ENCODE assay signal across 15 cellular contexts in genomic region chr9:136618578-136619547, GRCh38. TPM values are rescaled to one million over a fixed set of nuclear protein-coding genes. Genes with fewer than 3 reads are reported as not detected.
A peak's percentile ranks its signal among the peaks of the same experiment; 100 is the strongest.
DNase-seq lines count a peak whose midpoint lies in the region; ATAC-seq and TF ChIP-seq lines count a peak whose summit lies in the region.
"Had no signal": no experiment of that assay in that cellular context is flagged by ENCODE, and none has a peak within 500 bp of the region (broad histone marks: within the 10 kb centered on the region; RNA-seq: fewer than 3 reads in every experiment).

No MANE protein-coding gene starts in this region.

- intact Hi-C loops in CD8-positive, alpha-beta T cell (cut with DNase I, micrococcal nuclease) = no loop called here
- intact Hi-C loops in colonic mucosa (cut with DNase I) = no loop called here
- intact Hi-C loops in naive thymus-derived CD4-positive, alpha-beta T cell (cut with micrococcal nuclease) = no loop called here

- no peak overlapping the region for H3K27ac Mint-ChIP-seq in CD8-positive, alpha-beta T cell
- H3K27ac Mint-ChIP-seq in naive thymus-derived CD4-positive, alpha-beta T cell = peak overlapping the region in 1 of 9 donors; percentile 17
- H3K27ac Mint-ChIP-seq: activated CD8-positive, alpha-beta T cell treated with anti-CD3 and anti-CD28 coated beads for 36 hours; H9 had no signal

- no peaks in the 10 kb centered on the region for H3K9me3 Mint-ChIP-seq in CD8-positive, alpha-beta T cell
- H3K9me3 Mint-ChIP-seq in naive thymus-derived CD4-positive, alpha-beta T cell = no peaks in the 10 kb centered on the region
- H3K9me3 Mint-ChIP-seq: activated CD8-positive, alpha-beta T cell treated with anti-CD3 and anti-CD28 coated beads for 36 hours; activated naive CD4-positive, alpha-beta T cell treated with anti-CD3 and anti-CD28 coated beads, Interleukin-2, amount 10 ng/mL, durations not matched to agents 7 days and 5 days; H9 had no signal

- H3K9me3 ChIP-seq in CD8-positive, alpha-beta T cell (ENCODE audit: low read length) = no peaks in the 10 kb centered on the region
- no peaks in the 10 kb centered on the region for H3K9me3 ChIP-seq in colonic mucosa
- no peaks in the 10 kb centered on the region for H3K9me3 ChIP-seq in naive thymus-derived CD4-positive, alpha-beta T cell (ENCODE audit: control insufficient read depth in 2 of 3, low read length in 3 of 3)
- H3K9me3 ChIP-seq: psoas muscle, SK-N-SH had no signal

- H3K36me3 ChIP-seq in CD8-positive, alpha-beta T cell (ENCODE audit: insufficient read depth, low read length) = no peaks in the 10 kb centered on the region
- no peaks in the 10 kb centered on the region for H3K36me3 ChIP-seq in colonic mucosa
- no peaks in the 10 kb centered on the region for H3K36me3 ChIP-seq in naive thymus-derived CD4-positive, alpha-beta T cell (ENCODE audit: control insufficient read depth in 2 of 3, insufficient read depth in 3 of 3, low read length in 3 of 3)

- no peaks in the 10 kb centered on the region for H3K4me1 Mint-ChIP-seq in CD8-positive, alpha-beta T cell (ENCODE audit: low read depth)
- H3K4me1 Mint-ChIP-seq in naive thymus-derived CD4-positive, alpha-beta T cell = peaks cover 0 to 11% (median 0%) of the 10 kb centered on the region in 7 donors
- H3K4me1 Mint-ChIP-seq: activated naive CD4-positive, alpha-beta T cell treated with anti-CD3 and anti-CD28 coated beads, Interleukin-2, amount 10 ng/mL, durations not matched to agents 7 days and 5 days had no signal

- POLR2A ChIA-PET in CD8-positive, alpha-beta T cell (lab: Charles Lee) = no interaction called here
- POLR2A ChIA-PET in naive thymus-derived CD4-positive, alpha-beta T cell (lab: Charles Lee) = no interaction called here

- H3K27ac ChIP-seq in CD8-positive, alpha-beta T cell (ENCODE audit: low read depth, low read length) = no peak overlapping the region
- H3K27ac ChIP-seq in colonic mucosa = no peak overlapping the region
- H3K27ac ChIP-seq in naive thymus-derived CD4-positive, alpha-beta T cell (ENCODE audit: low read depth, low read length) = no peak overlapping the region
- H3K27ac ChIP-seq: psoas muscle had no signal

- H3K4me3 Mint-ChIP-seq in CD8-positive, alpha-beta T cell = no peak overlapping the region
- no peak overlapping the region for H3K4me3 Mint-ChIP-seq in naive thymus-derived CD4-positive, alpha-beta T cell
- H3K4me3 Mint-ChIP-seq: activated CD8-positive, alpha-beta T cell treated with anti-CD3 and anti-CD28 coated beads for 36 hours; activated naive CD4-positive, alpha-beta T cell treated with anti-CD3 and anti-CD28 coated beads, Interleukin-2, amount 10 ng/mL, durations not matched to agents 7 days and 5 days; H9 had no signal

- H3K27me3 Mint-ChIP-seq in CD8-positive, alpha-beta T cell (ENCODE audit: low read depth) = no peaks in the 10 kb centered on the region
- H3K27me3 Mint-ChIP-seq in naive thymus-derived CD4-positive, alpha-beta T cell = no peaks in the 10 kb centered on the region
- H3K27me3 Mint-ChIP-seq: activated CD8-positive, alpha-beta T cell treated with anti-CD3 and anti-CD28 coated beads for 36 hours had no signal

- CTCF ChIA-PET in CD8-positive, alpha-beta T cell (lab: Charles Lee) = interaction anchor here (1.0 to 1.8 kb wide), 3 partner anchors 13 to 131 kb away, joined by 3 to 8 read pairs (median 5); no protein-coding TSS in a partner anchor
- CTCF ChIA-PET in naive thymus-derived CD4-positive, alpha-beta T cell (lab: Charles Lee) = no interaction called here

- H3K9ac ChIP-seq in colonic mucosa (ENCODE audit: low read depth in 2 of 2, low read length in 2 of 2) = peak overlapping the region; percentile 18 to 28
- H3K9ac ChIP-seq: SK-N-SH had no signal

- H3K4me1 ChIP-seq in CD8-positive, alpha-beta T cell (ENCODE audit: insufficient read depth, low read length) = peaks cover 17% of the 10 kb centered on the region
- peaks cover 16% of the 10 kb centered on the region for H3K4me1 ChIP-seq in colonic mucosa
- H3K4me1 ChIP-seq in naive thymus-derived CD4-positive, alpha-beta T cell (ENCODE audit: control insufficient read depth in 2 of 2, insufficient read depth in 2 of 2, low read length in 2 of 2) = peaks cover 0 to 5% of the 10 kb centered on the region in 2 donors
- H3K4me1 ChIP-seq: psoas muscle had no signal

- no peak for TF ChIP-seq CTCF in CD8-positive, alpha-beta T cell (IDR thresholded peaks at IDR 0.05)
- TF ChIP-seq CTCF in colonic mucosa (IDR thresholded peaks at IDR 0.05) = no peak

- no peak for DNase-seq in CD8-positive, alpha-beta T cell
- DNase-seq in NAMALWA (ENCODE audit: low spot score) (peak; percentile 74), colonic mucosa (peak; percentile 57), glomerular visceral epithelial cell (ENCODE audit: extremely low spot score) (no peak)
- DNase-seq in naive thymus-derived CD4-positive, alpha-beta T cell = no peak
- DNase-seq: activated CD8-positive, alpha-beta T cell treated with anti-CD3 and anti-CD28 coated beads for 36 hours; activated naive CD4-positive, alpha-beta T cell treated with anti-CD3 and anti-CD28 coated beads, Interleukin-2, amount 10 ng/mL, durations not matched to agents 7 days and 5 days; H9; kidney glomerular epithelial cell; NCI-H345; SK-N-SH had no signal

- no peak overlapping the region for H3K4me3 ChIP-seq in CD8-positive, alpha-beta T cell (ENCODE audit: low read depth, low read length)
- no peak overlapping the region for H3K4me3 ChIP-seq in colonic mucosa
- H3K4me3 ChIP-seq in naive thymus-derived CD4-positive, alpha-beta T cell (ENCODE audit: low read length) = no peak overlapping the region
- H3K4me3 ChIP-seq: psoas muscle had no signal

- peak; percentile 34 for ATAC-seq in CD8-positive, alpha-beta T cell
- peak; percentile 73 for ATAC-seq in naive thymus-derived CD4-positive, alpha-beta T cell
- ATAC-seq in GM19324 (IDR thresholded peaks at IDR 0.05; ENCODE audit: low FRiP score, unreplicated experiment) = no peak
- no peak for ATAC-seq in HG02571 (IDR thresholded peaks at IDR 0.05; ENCODE audit: unreplicated experiment)
- no peak for ATAC-seq in GM18907 (IDR thresholded peaks at IDR 0.05; ENCODE audit: unreplicated experiment)
- ATAC-seq: activated CD8-positive, alpha-beta T cell treated with anti-CD3 and anti-CD28 coated beads for 36 hours had no signal

- H3K27me3 ChIP-seq in CD8-positive, alpha-beta T cell (ENCODE audit: insufficient read depth, low read length) = no peaks in the 10 kb centered on the region
- H3K27me3 ChIP-seq in colonic mucosa = no peaks in the 10 kb centered on the region
- no peaks in the 10 kb centered on the region for H3K27me3 ChIP-seq in naive thymus-derived CD4-positive, alpha-beta T cell (ENCODE audit: control insufficient read depth in 2 of 2, insufficient read depth in 2 of 2, low read length in 2 of 2)

- H3K36me3 Mint-ChIP-seq in CD8-positive, alpha-beta T cell = no peaks in the 10 kb centered on the region
- no peaks in the 10 kb centered on the region for H3K36me3 Mint-ChIP-seq in naive thymus-derived CD4-positive, alpha-beta T cell
- H3K36me3 Mint-ChIP-seq: activated naive CD4-positive, alpha-beta T cell treated with anti-CD3 and anti-CD28 coated beads, Interleukin-2, amount 10 ng/mL, durations not matched to agents 7 days and 5 days had no signal

RNA-seq across cellular contexts. Expression of gene EGFL7, which starts 43.9 kb away (rescaled TPM):
- not detected for total RNA-seq in CD8-positive, alpha-beta T cell
- total RNA-seq in colonic mucosa = 10 to 100 TPM; 17.3 to 28.4 TPM
- total RNA-seq in naive thymus-derived CD4-positive, alpha-beta T cell = 1 to 10 TPM in 1 of 5 experiments, under 1 TPM in 2, not detected in 2; 0.56 to 2.3 (median 0.97) TPM
- not detected for polyA plus RNA-seq in naive thymus-derived CD4-positive, alpha-beta T cell

Comparison
In these comparisons a context has a peak if more than half of its experiments do, and no peak if none do; other contexts are left out.
1. ATAC-seq: peak in CD8-positive, alpha-beta T cell (single experiment) and naive thymus-derived CD4-positive, alpha-beta T cell (single experiment); none in GM19324 (single experiment), HG02571 (single experiment) and GM18907 (single experiment).
2. DNase-seq: peak in NAMALWA (single experiment) and colonic mucosa (single experiment); none in CD8-positive, alpha-beta T cell (0 of 7), naive thymus-derived CD4-positive, alpha-beta T cell (0 of 9) and glomerular visceral epithelial cell (single experiment).
3. RNA of gene EGFL7, which starts 43.9 kb away (total RNA-seq): 17.3 to 28.4 TPM in colonic mucosa; 0.56 to 2.3 TPM in naive thymus-derived CD4-positive, alpha-beta T cell and not detected in CD8-positive, alpha-beta T cell; every median in the first group is over 4 times any median in the second.